ENCODE assay signal across 24 cellular contexts in the genomic region with DNA sequence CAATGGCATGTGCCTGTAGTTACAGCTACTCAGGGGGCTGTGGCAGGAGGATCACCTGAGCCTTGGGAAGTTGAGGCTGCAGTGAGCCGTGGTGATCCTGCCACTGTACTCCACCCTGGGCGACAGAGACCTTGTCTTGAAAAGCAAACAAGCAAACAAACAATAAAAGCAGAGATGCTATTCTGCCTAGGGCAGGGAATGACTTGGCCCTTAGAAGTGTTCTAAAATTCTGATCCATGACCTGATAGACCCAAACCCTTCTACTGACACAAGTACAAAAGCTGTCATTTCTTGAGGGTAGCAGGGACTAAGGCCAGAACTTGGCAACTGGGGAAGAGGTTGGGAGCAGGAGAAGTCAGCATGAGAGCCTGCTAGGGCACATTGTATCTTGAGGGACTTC. TPM values are rescaled to one million over a fixed set of nuclear protein-coding genes. Genes with fewer than 3 reads are reported as not detected.
"Had no signal": no experiment of that assay in that cellular context is flagged by ENCODE, and none has a peak within 500 bp of the region (broad histone marks: within the 10 kb centered on the region; RNA-seq: fewer than 3 reads in every experiment).

No MANE protein-coding gene starts in this region.

- H3K27me3 ChIP-seq: adrenal gland, breast epithelium, MG63 had no signal

- H3K4me2 ChIP-seq: KMS-11, PC-9 had no signal

- H3K4me3 Mint-ChIP-seq: activated CD8-positive, alpha-beta T cell treated with anti-CD3 and anti-CD28 coated beads, Interleukin-2, amount 10 ng/mL, durations not matched to agents 7 days and 5 days; activated naive CD8-positive, alpha-beta T cell treated with anti-CD3 and anti-CD28 coated beads, Interleukin-2, amount 10 ng/mL, durations not matched to agents 7 days and 5 days; T-helper 1 cell treated with Interleukin-12 subunit alpha and Interleukin-12 subunit beta and Interleukin-4 antibody, amounts not matched to agents 30 μg/mL and 1 μg/mL, for 36 hours had no signal

- H3K4me1 ChIP-seq: breast epithelium had no signal

- H3K9ac ChIP-seq: KMS-11 had no signal

- H3K36me3 ChIP-seq: adrenal gland, breast epithelium, MG63 had no signal

- H2AFZ ChIP-seq: PC-9 had no signal

- H3K4me3 ChIP-seq: adrenal gland, breast epithelium, MG63, PC-9 had no signal

- H3K27ac Mint-ChIP-seq: activated CD8-positive, alpha-beta T cell treated with anti-CD3 and anti-CD28 coated beads, Interleukin-2, amount 10 ng/mL, durations not matched to agents 7 days and 5 days; activated naive CD8-positive, alpha-beta T cell treated with anti-CD3 and anti-CD28 coated beads, Interleukin-2, amount 10 ng/mL, durations not matched to agents 7 days and 5 days; T-helper 1 cell treated with Interleukin-12 subunit alpha and Interleukin-12 subunit beta and Interleukin-4 antibody, amounts not matched to agents 30 μg/mL and 1 μg/mL, for 36 hours had no signal

- DNase-seq: activated CD4-positive, alpha-beta T cell treated with anti-CD3 and anti-CD28 coated beads for 48 hours; activated CD4-positive, alpha-beta T cell treated with anti-CD3 and anti-CD28 coated beads, Interleukin-2, amount 50 U/mL, for 4 hours; activated CD4-positive, CD25-positive, alpha-beta regulatory T cell treated with anti-CD3 and anti-CD28 coated beads, Interleukin-2, amount 50 U/mL, for 72 hours; activated CD8-positive, alpha-beta memory T cell treated with anti-CD3 and anti-CD28 coated beads, Interleukin-2, amount 50 U/mL, for 48 hours; activated CD8-positive, alpha-beta T cell treated with anti-CD3 and anti-CD28 coated beads, Interleukin-2, amount 10 ng/mL, durations not matched to agents 7 days and 5 days; activated naive CD4-positive, alpha-beta T cell treated with anti-CD3 and anti-CD28 coated beads, Interleukin-2, amount 50 U/mL, for 16 hours; activated naive CD8-positive, alpha-beta T cell treated with anti-CD3 and anti-CD28 coated beads, Interleukin-2, amount 10 ng/mL, durations not matched to agents 7 days and 5 days; activated T-cell treated with anti-CD3 and anti-CD28 coated beads, Interleukin-2, amount 50 U/mL, for 1 hour; adrenal gland; anterior cingulate cortex; MG63; NCI-H1105; NCI-H1436; NCI-H1694 treated with DMSO at 0.1 percent for 48 hours; NCI-H2029 treated with DMSO at 0.1 percent for 48 hours; NCI-H510A treated with DMSO at 0.1 percent for 48 hours; NCI-H69; NK-92 treated with Interleukin-12 subunit alpha and Interleukin-12 subunit beta, amount 100 ng/mL, for 24 hours; SHP77 treated with DMSO at 0.1 percent for 48 hours had no signal

- H3K9me3 ChIP-seq: adrenal gland, breast epithelium, MG63 had no signal

- H3K27ac ChIP-seq: breast epithelium, KMS-11, PC-9 had no signal

- H3K9me3 Mint-ChIP-seq: activated naive CD8-positive, alpha-beta T cell treated with anti-CD3 and anti-CD28 coated beads, Interleukin-2, amount 10 ng/mL, durations not matched to agents 7 days and 5 days; T-helper 1 cell treated with Interleukin-12 subunit alpha and Interleukin-12 subunit beta and Interleukin-4 antibody, amounts not matched to agents 30 μg/mL and 1 μg/mL, for 36 hours had no signal

- ATAC-seq: activated CD8-positive, alpha-beta T cell treated with anti-CD3 and anti-CD28 coated beads, Interleukin-2, amount 10 ng/mL, durations not matched to agents 7 days and 5 days had no signal

RNA-seq across cellular contexts. Expression of a gene that starts 47.2 kb away (rescaled TPM):
- total RNA-seq: activated CD8-positive, alpha-beta T cell treated with anti-CD3 and anti-CD28 coated beads, Interleukin-2, amount 10 ng/mL, durations not matched to agents 7 days and 5 days; activated naive CD8-positive, alpha-beta T cell treated with anti-CD3 and anti-CD28 coated beads, Interleukin-2, amount 10 ng/mL, durations not matched to agents 7 days and 5 days; adrenal gland; breast epithelium; PC-9; SK-MEL-5 had no signal
- polyA plus RNA-seq: adrenal gland had no signal
